Comparison of ENCODE assay signal across 1 cellular context in genomic region chr2:96209729-96210085, GRCh38.
TF ChIP-seq lines count a peak whose summit lies in the region.

No MANE protein-coding gene starts in this region.

TF ChIP-seq in HepG2, 621 proteins besides CTCF, POLR2A, EP300 and RAD21:
- no peak for TF ChIP-seq ZNF251 (CRISPR knock-in tag; IDR thresholded peaks at IDR 0.05)
- no peak for TF ChIP-seq NR2F2 (IDR thresholded peaks at IDR 0.05; ENCODE audit: borderline replicate concordance, low read depth)
- TF ChIP-seq PHF21A (CRISPR knock-in tag; IDR thresholded peaks at IDR 0.05): no peak
- TF ChIP-seq KLF16 (CRISPR knock-in tag; IDR thresholded peaks at IDR 0.05): no peak
- TF ChIP-seq YEATS2 (CRISPR knock-in tag; IDR thresholded peaks at IDR 0.05; ENCODE audit: borderline replicate concordance): no peak
- TF ChIP-seq ZGPAT (CRISPR knock-in tag; IDR thresholded peaks at IDR 0.05): no peak
- no peak for TF ChIP-seq ATF5 (CRISPR knock-in tag; IDR thresholded peaks at IDR 0.05; ENCODE audit: low read depth)
- TF ChIP-seq ZNF556 (CRISPR knock-in tag; IDR thresholded peaks at IDR 0.05; ENCODE audit: borderline replicate concordance): no peak
- TF ChIP-seq ZNF780A (CRISPR knock-in tag; IDR thresholded peaks at IDR 0.05): no peak
- 0 out of 2 replicates have a peak, but pooled peaks have one; percentile 19 for TF ChIP-seq ZBTB26 (CRISPR knock-in tag; IDR thresholded peaks at IDR 0.05; ENCODE audit: borderline replicate concordance)
- TF ChIP-seq HNF1B (CRISPR knock-in tag; IDR thresholded peaks at IDR 0.05): peak; percentile 42; the same call in 1 of the 2 replicates
- TF ChIP-seq POGZ (CRISPR knock-in tag; IDR thresholded peaks at IDR 0.05): no peak
- no peak for TF ChIP-seq ZNF703 (CRISPR knock-in tag; IDR thresholded peaks at IDR 0.05; ENCODE audit: borderline replicate concordance)
- TF ChIP-seq ZBTB4 (CRISPR knock-in tag; IDR thresholded peaks at IDR 0.05; ENCODE audit: borderline replicate concordance): 0 out of 2 replicates have a peak, but pooled peaks have one; percentile 56
- TF ChIP-seq EED (CRISPR knock-in tag; IDR thresholded peaks at IDR 0.05): no peak
- no peak for TF ChIP-seq ADNP (CRISPR knock-in tag; IDR thresholded peaks at IDR 0.05)
- no peak for TF ChIP-seq ZMYM3 (CRISPR knock-in tag; IDR thresholded peaks at IDR 0.05)
- no peak for TF ChIP-seq STAG1 (CRISPR knock-in tag; IDR thresholded peaks at IDR 0.05)
- TF ChIP-seq ZC3H4 (CRISPR knock-in tag; IDR thresholded peaks at IDR 0.05; ENCODE audit: borderline replicate concordance): 0 out of 2 replicates have a peak, but pooled peaks have one; percentile 51
- 0 out of 2 replicates have a peak, but pooled peaks have one; percentile 20 for TF ChIP-seq ZNF713 (CRISPR knock-in tag; IDR thresholded peaks at IDR 0.05)
- no peak for TF ChIP-seq CENPX (CRISPR knock-in tag; IDR thresholded peaks at IDR 0.05)
- no peak for TF ChIP-seq RARG (CRISPR knock-in tag; IDR thresholded peaks at IDR 0.05; ENCODE audit: low read depth)
- peak; percentile 50; the same call in 1 of the 2 replicates for TF ChIP-seq MEF2D (CRISPR knock-in tag; IDR thresholded peaks at IDR 0.05)
- TF ChIP-seq SMARCC2 (IDR thresholded peaks at IDR 0.05): no peak
- TF ChIP-seq SPEN (CRISPR knock-in tag; IDR thresholded peaks at IDR 0.05; ENCODE audit: low read depth): no peak
- TF ChIP-seq NFAT5 (CRISPR knock-in tag; IDR thresholded peaks at IDR 0.05): no peak
- TF ChIP-seq GLI4 (CRISPR knock-in tag; IDR thresholded peaks at IDR 0.05; ENCODE audit: borderline replicate concordance): no peak
- TF ChIP-seq CEBPG (CRISPR knock-in tag; IDR thresholded peaks at IDR 0.05): peak; percentile 18; the same call in 1 of the 2 replicates
- TF ChIP-seq ZNF430 (CRISPR knock-in tag; IDR thresholded peaks at IDR 0.05): no peak
- no peak for TF ChIP-seq ZNF10 (CRISPR knock-in tag; IDR thresholded peaks at IDR 0.05; ENCODE audit: borderline replicate concordance, low read depth)
- TF ChIP-seq TIGD3 (CRISPR knock-in tag; IDR thresholded peaks at IDR 0.05; ENCODE audit: borderline replicate concordance): no peak
- TF ChIP-seq KAT7 (CRISPR knock-in tag; IDR thresholded peaks at IDR 0.05; ENCODE audit: borderline replicate concordance): 0 out of 2 replicates have a peak, but pooled peaks have one; percentile 7
- TF ChIP-seq ZBTB38 (CRISPR knock-in tag; IDR thresholded peaks at IDR 0.05): peak; percentile 71; the same call in 1 of the 2 replicates
- TF ChIP-seq TEAD3 (CRISPR knock-in tag; optimal IDR thresholded peaks at IDR 0.05; ENCODE audit: borderline replicate concordance): peak; percentile 39
- TF ChIP-seq LRRFIP1 (CRISPR knock-in tag; conservative IDR thresholded peaks at IDR 0.05): no peak
- TF ChIP-seq GTF3A (CRISPR knock-in tag; conservative IDR thresholded peaks at IDR 0.05): no peak
